ENCODE assay signal across 16 cellular contexts in genomic region chr11:45741032-45741431, GRCh38.
DNase-seq lines count a peak whose midpoint lies in the region; ATAC-seq, FAIRE-seq and TF ChIP-seq lines count a peak whose summit lies in the region.
"Had no signal": no experiment of that assay in that cellular context is flagged by ENCODE, and none has a peak within 500 bp of the region (broad histone marks: within the 10 kb centered on the region; RNA-seq: fewer than 3 reads in every experiment).

No MANE protein-coding gene starts in this region.

- H3K9me3 ChIP-seq in SK-N-MC (ENCODE audit: low read depth, low read length) (no peaks in the 10 kb centered on the region), heart left ventricle (no peaks in the 10 kb centered on the region), skeletal muscle tissue (ENCODE audit: control insufficient read depth in 3 of 3, low read length in 3 of 3) (no peaks in the 10 kb centered on the region), HepG2 (ENCODE audit: low read length) (no peaks in the 10 kb centered on the region), PC-3 (ENCODE audit: low read length) (no peaks in the 10 kb centered on the region)

- WGBS in heart left ventricle, 4 donors = 19 to 27% (median 22%) methylated on average over 2 of the region's 2 CpGs
- WGBS in HepG2 (ENCODE audit: low lambda C conversion rate) = 30% methylated on average over 2 of the region's 2 CpGs

- TF ChIP-seq CTCF in heart left ventricle (IDR thresholded peaks at IDR 0.05) (no peak), HepG2 (CRISPR knock-in tag; IDR thresholded peaks at IDR 0.05) (no peak), PC-3 (conservative IDR thresholded peaks at IDR 0.05; ENCODE audit: low read depth, low read length) (no peak)

- in situ Hi-C loops in HepG2 (cut with HindIII; ENCODE audit: extremely low pct_ligation_motif_present, low pct_unique_long_range_greater_than_20kb) = no loop called here

- FAIRE-seq in HepG2 (lab: Jason Lieb, UNC) = no peak
- FAIRE-seq: GM12878, H1, HTR-8/SVneo had no signal

- H4K20me1 ChIP-seq in HepG2 (ENCODE audit: insufficient read depth, low read length) (no peaks in the 10 kb centered on the region), PC-3 (ENCODE audit: low read length) (no peaks in the 10 kb centered on the region)
- H4K20me1 ChIP-seq: BLaER1 treated with 17β-estradiol and CSF1 and Interleukin-3, amounts not matched to agents 10 nM and 100 nM had no signal

- no peak for DNase-seq in SK-N-MC (ENCODE audit: low read depth, low spot score)
- DNase-seq in heart left ventricle = no peak
- DNase-seq in left kidney (ENCODE audit: low read depth, low spot score) = peak; percentile 36
- no peak for DNase-seq in HepG2 (ENCODE audit: low spot score)
- no peak for DNase-seq in PC-3
- DNase-seq: CD8-positive, alpha-beta T cell; DMS 273 treated with DMSO at 0.1 percent for 48 hours; DMS53; DND-41; EL; H9 had no signal

- POLR2A ChIA-PET in HepG2 (lab: Yijun Ruan, JAX) = no interaction called here
- POLR2A ChIA-PET in PC-3 (lab: Charles Lee; ENCODE audit: unreplicated experiment) = no interaction called here

- H3K4me2 ChIP-seq in HepG2 (ENCODE audit: low read depth, low read length) (no peak overlapping the region), PC-3 (ENCODE audit: low read length) (no peak overlapping the region)
- H3K4me2 ChIP-seq: BLaER1 treated with 17β-estradiol and CSF1 and Interleukin-3, amounts not matched to agents 10 nM and 100 nM had no signal

- TF ChIP-seq EP300 in HepG2 (IDR thresholded peaks at IDR 0.05; ENCODE audit: low read depth in 2 of 2, low read length in 2 of 2) (no peak), HepG2 (CRISPR knock-in tag; IDR thresholded peaks at IDR 0.05; ENCODE audit: borderline replicate concordance) (no peak)

- H2AFZ ChIP-seq in HepG2 (ENCODE audit: low read length) (no peak overlapping the region), PC-3 (ENCODE audit: low read length) (no peak overlapping the region)

- no peaks in the 10 kb centered on the region for H3K36me3 ChIP-seq in SK-N-MC (ENCODE audit: insufficient read depth, low read length)
- no peaks in the 10 kb centered on the region for H3K36me3 ChIP-seq in heart left ventricle
- no peaks in the 10 kb centered on the region for H3K36me3 ChIP-seq in skeletal muscle tissue (ENCODE audit: control insufficient read depth in 3 of 3, insufficient read depth in 3 of 3, low read length in 3 of 3)
- no peaks in the 10 kb centered on the region for H3K36me3 ChIP-seq in HepG2 (replicated peaks in 1 of 2; ENCODE audit: control insufficient read depth in 1 of 2, insufficient read depth in 2 of 2, low read length in 2 of 2)
- H3K36me3 ChIP-seq in PC-3 (ENCODE audit: low read depth, low read length) = no peaks in the 10 kb centered on the region
- H3K36me3 ChIP-seq: BLaER1 treated with 17β-estradiol and CSF1 and Interleukin-3, amounts not matched to agents 10 nM and 100 nM had no signal

- H3K4me1 ChIP-seq in heart left ventricle = peaks cover 0 to 20% (median 3%) of the 10 kb centered on the region in 12 donors
- H3K4me1 ChIP-seq in skeletal muscle tissue (ENCODE audit: control insufficient read depth in 3 of 3, insufficient read depth in 3 of 3, low read length in 3 of 3) = peaks cover 4 to 24% (median 15%) of the 10 kb centered on the region in 3 donors
- H3K4me1 ChIP-seq in HepG2 (ENCODE audit: insufficient read depth, low read length) = peaks cover 19% of the 10 kb centered on the region
- H3K4me1 ChIP-seq in PC-3 (ENCODE audit: insufficient read depth, low read length) = no peaks in the 10 kb centered on the region
- H3K4me1 ChIP-seq: BLaER1 treated with 17β-estradiol and CSF1 and Interleukin-3, amounts not matched to agents 10 nM and 100 nM had no signal

- H3K9me2 ChIP-seq in PC-3 (replicated peaks; ENCODE audit: low read length) = no peaks in the 10 kb centered on the region

- H3K79me2 ChIP-seq in HepG2 (ENCODE audit: insufficient read depth, low read length) (no peaks in the 10 kb centered on the region), PC-3 (ENCODE audit: low read length) (no peaks in the 10 kb centered on the region)

- H3K27me3 ChIP-seq in heart left ventricle (no peaks in the 10 kb centered on the region), skeletal muscle tissue (ENCODE audit: control insufficient read depth in 3 of 3, insufficient read depth in 3 of 3, low read length in 3 of 3) (no peaks in the 10 kb centered on the region), HepG2 (ENCODE audit: control insufficient read depth in 1 of 2, insufficient read depth in 2 of 2, low read length in 2 of 2) (peaks cover 0 to 14% of the 10 kb centered on the region in 2 experiments; a peak in 2 of 5 replicates), PC-3 (ENCODE audit: low read length) (peaks cover 38% of the 10 kb centered on the region)
- H3K27me3 ChIP-seq: BLaER1 treated with 17β-estradiol and CSF1 and Interleukin-3, amounts not matched to agents 10 nM and 100 nM had no signal

- peak in 3 of 4 donors; percentile 35 to 53 (median 51) for ATAC-seq in heart left ventricle
- ATAC-seq in HepG2 = no peak
- no peak for ATAC-seq in PC-3
- ATAC-seq: CD8-positive, alpha-beta T cell; GM12878 had no signal

- intact Hi-C loops in heart left ventricle (cut with DNase I) (loop anchor here in 1 of 10 donors (10.0 kb wide), 1 partner anchor 76 kb away; the partner anchor contains the start of gene CHST1), HepG2 (cut with micrococcal nuclease; ENCODE audit: unreplicated experiment) (no loop called here), PC-3 (cut with micrococcal nuclease) (no loop called here)

- BruUV-seq in HepG2 (replicated peaks; lab: Mats Ljungman, UMichigan) (no TSS peak), PC-3 (replicated peaks; lab: Mats Ljungman, UMichigan) (no TSS peak)

- TF ChIP-seq POLR2A in heart left ventricle (IDR thresholded peaks at IDR 0.05) = no peak
- no peak for TF ChIP-seq POLR2A in HepG2 (IDR thresholded peaks at IDR 0.05; ENCODE audit: insufficient read depth in 1 of 2, low read depth in 2 of 2, low read length in 2 of 2)

- H3K27ac ChIP-seq in SK-N-MC (peak overlapping the region; percentile 67), heart left ventricle (no peak overlapping the region), skeletal muscle tissue (ENCODE audit: low read depth, low read length) (peak overlapping the region; percentile 78), HepG2 (ENCODE audit: extremely low read length, insufficient read depth, low read length) (no peak overlapping the region), PC-3 (ENCODE audit: low read length) (no peak overlapping the region)
- H3K27ac ChIP-seq: BLaER1 treated with 17β-estradiol and CSF1 and Interleukin-3, amounts not matched to agents 10 nM and 100 nM had no signal

- CTCF ChIA-PET in HepG2 (lab: Yijun Ruan, JAX; ENCODE audit: low intra/inter-chr PET ratio, low total read pairs) = no interaction called here
- CTCF ChIA-PET in PC-3 (lab: Charles Lee) = no interaction called here

- H3K4me3 ChIP-seq in SK-N-MC = no peak overlapping the region
- no peak overlapping the region for H3K4me3 ChIP-seq in heart left ventricle
- H3K4me3 ChIP-seq in skeletal muscle tissue (ENCODE audit: low read length in 3 of 3) = peak overlapping the region; percentile 58 to 67 (median 63)
- no peak overlapping the region for H3K4me3 ChIP-seq in HepG2 (replicated peaks in 1 of 3; ENCODE audit: insufficient read depth in 1 of 3, low read depth in 2 of 3, low read length in 3 of 3)
- no peak overlapping the region for H3K4me3 ChIP-seq in PC-3 (ENCODE audit: low read length)
- H3K4me3 ChIP-seq: BLaER1 treated with 17β-estradiol and CSF1 and Interleukin-3, amounts not matched to agents 10 nM and 100 nM; GM12878 had no signal

- TF ChIP-seq RAD21 in HepG2 (CRISPR knock-in tag; IDR thresholded peaks at IDR 0.05) = no peak

- H3K9ac ChIP-seq in SK-N-MC (ENCODE audit: insufficient read length) (no peak overlapping the region), skeletal muscle tissue (ENCODE audit: low read depth in 1 of 3, low read length in 3 of 3) (peak overlapping the region; percentile 58 to 73 (median 59)), HepG2 (ENCODE audit: insufficient read depth, low read depth, low read length) (no peak overlapping the region), PC-3 (ENCODE audit: low read length) (no peak overlapping the region)
- H3K9ac ChIP-seq: BLaER1 treated with 17β-estradiol and CSF1 and Interleukin-3, amounts not matched to agents 10 nM and 100 nM had no signal

- H3F3A ChIP-seq in PC-3 (ENCODE audit: low read length, unreplicated experiment) = no peaks in the 10 kb centered on the region

TF ChIP-seq in HepG2, 621 proteins besides CTCF, POLR2A, EP300 and RAD21:
- no peak for TF ChIP-seq REXO4 (CRISPR knock-in tag; IDR thresholded peaks at IDR 0.05; ENCODE audit: borderline replicate concordance)
- TF ChIP-seq AGO1 (IDR thresholded peaks at IDR 0.05; ENCODE audit: low read depth, low read length, poor library complexity, severe bottlenecking) = no peak

Comparison
In these comparisons a context has a peak if more than half of its experiments do, and no peak if none do; other contexts are left out.
1. H3K27ac ChIP-seq: peak in SK-N-MC (single experiment) and skeletal muscle tissue (single experiment); none in heart left ventricle (0 of 12), HepG2 (single experiment) and PC-3 (single experiment).
2. H3K4me3 ChIP-seq: peak in skeletal muscle tissue (3 of 3); none in SK-N-MC (single experiment), heart left ventricle (0 of 12), HepG2 (0 of 3) and PC-3 (single experiment).
3. H3K9ac ChIP-seq: peak in skeletal muscle tissue (3 of 3); none in SK-N-MC (single experiment), HepG2 (single experiment) and PC-3 (single experiment).
4. ATAC-seq: peak in heart left ventricle (3 of 4); none in HepG2 (single experiment) and PC-3 (single experiment).